Comparison of ENCODE assay signal across 19 cellular contexts in genomic region chrX:135988245-135988644, GRCh38.
"Had no signal": no experiment of that assay in that cellular context is flagged by ENCODE, and none has a peak within 500 bp of the region (broad histone marks: within the 10 kb centered on the region; RNA-seq: fewer than 3 reads in every experiment).

No MANE protein-coding gene starts in this region.

- H3K36me3 Mint-ChIP-seq: naive B cell had no signal

- H3K27me3 Mint-ChIP-seq: naive B cell had no signal

- H3K27me3 ChIP-seq: heart left ventricle, right atrium auricular region, sigmoid colon, upper lobe of left lung, uterus had no signal

- H3K4me1 ChIP-seq: right atrium auricular region, uterus had no signal

- H3K27ac ChIP-seq: coronary artery, heart left ventricle, right atrium auricular region, sigmoid colon, skin epidermis, upper lobe of left lung, uterus had no signal

- H3K9me3 ChIP-seq: heart left ventricle, right atrium auricular region, sigmoid colon, upper lobe of left lung, uterus had no signal

- H3K4me3 ChIP-seq: coronary artery, heart left ventricle, lung, right atrium auricular region, sigmoid colon, skin epidermis, upper lobe of left lung, uterus had no signal

- H3K36me3 ChIP-seq: heart left ventricle, right atrium auricular region, sigmoid colon, upper lobe of left lung, uterus had no signal

- DNase-seq: effector CD8-positive, alpha-beta T cell; heart left ventricle; hippocampal formation; left colon; left ventricle myocardium superior; mesendoderm; naive B cell; posterior cingulate gyrus; sigmoid colon; stimulated activated CD4-positive, alpha-beta T cell treated with anti-CD3 and anti-CD28 coated beads, Interleukin-2, amount 100 ng/mL, for 24 hours; stimulated activated naive CD4-positive, alpha-beta T cell treated with Interleukin-2 at 50 U/mL for 16 hours; upper lobe of left lung; uterus had no signal

- ATAC-seq: esophagus mucosa, heart left ventricle, left colon, left ventricle myocardium superior had no signal

- H3K27ac Mint-ChIP-seq: naive B cell, nephron had no signal
